17 cellular contexts compared by ENCODE assay signal in genomic region chr12:3961573-3961972, GRCh38.
DNase-seq lines count a peak whose midpoint lies in the region; ATAC-seq and TF ChIP-seq lines count a peak whose summit lies in the region.
"Had no signal": no experiment of that assay in that cellular context is flagged by ENCODE, and none has a peak within 500 bp of the region (broad histone marks: within the 10 kb centered on the region; RNA-seq: fewer than 3 reads in every experiment).

No MANE protein-coding gene starts in this region.

- H3K4me1 Mint-ChIP-seq in activated T-helper 17 cell treated with anti-CD3 and anti-CD28 coated beads, Interleukin-2, amount 50 U/mL, for 72 hours: peaks cover 16% of the 10 kb centered on the region
- peaks cover 13 to 52% (median 26%) of the 10 kb centered on the region in 7 donors for H3K4me1 Mint-ChIP-seq in naive thymus-derived CD4-positive, alpha-beta T cell

- no peak overlapping the region for H3K4me3 ChIP-seq in cardiac muscle cell
- no peak overlapping the region for H3K4me3 ChIP-seq in naive thymus-derived CD4-positive, alpha-beta T cell (ENCODE audit: low read length)
- H3K4me3 ChIP-seq: BLaER1, Peyer's patch had no signal

- CTCF ChIA-PET in naive thymus-derived CD4-positive, alpha-beta T cell (lab: Charles Lee): interaction anchor here (1.5 to 6.4 kb wide), 16 partner anchors 13 to 314 kb away, joined by 6 to 286 read pairs (median 24); partner anchors contain the start of gene CCND2

- peak overlapping the region; percentile 53 for H3K27ac Mint-ChIP-seq in activated T-helper 17 cell treated with anti-CD3 and anti-CD28 coated beads, Interleukin-2, amount 50 U/mL, for 72 hours
- peak overlapping the region in 8 of 9 donors; percentile 90 to 100 (median 96) for H3K27ac Mint-ChIP-seq in naive thymus-derived CD4-positive, alpha-beta T cell

- no peaks in the 10 kb centered on the region for H3K9me3 Mint-ChIP-seq in activated T-helper 17 cell treated with anti-CD3 and anti-CD28 coated beads, Interleukin-2, amount 50 U/mL, for 72 hours
- H3K9me3 Mint-ChIP-seq in naive thymus-derived CD4-positive, alpha-beta T cell: peaks cover 0 to 4% (median 0%) of the 10 kb centered on the region in 11 donors

- intact Hi-C loops in left cardiac atrium (cut with DNase I): no loop called here
- intact Hi-C loops in naive thymus-derived CD4-positive, alpha-beta T cell (cut with micrococcal nuclease): no loop called here

- no peaks in the 10 kb centered on the region for H3K9me3 ChIP-seq in cardiac muscle cell (ENCODE audit: low read depth)
- no peaks in the 10 kb centered on the region for H3K9me3 ChIP-seq in naive thymus-derived CD4-positive, alpha-beta T cell (ENCODE audit: control insufficient read depth in 2 of 3, low read length in 3 of 3)
- H3K9me3 ChIP-seq: BLaER1, Peyer's patch had no signal

- H3K4me3 Mint-ChIP-seq in activated T-helper 17 cell treated with anti-CD3 and anti-CD28 coated beads, Interleukin-2, amount 50 U/mL, for 72 hours: no peak overlapping the region
- H3K4me3 Mint-ChIP-seq in naive thymus-derived CD4-positive, alpha-beta T cell: peak overlapping the region in 6 of 10 donors; percentile 56 to 79 (median 62)

- H3K27ac ChIP-seq in cardiac muscle cell: peak overlapping the region; percentile 66
- peak overlapping the region; percentile 74 for H3K27ac ChIP-seq in naive thymus-derived CD4-positive, alpha-beta T cell (ENCODE audit: low read depth, low read length)
- H3K27ac ChIP-seq: BLaER1, Peyer's patch had no signal

- ATAC-seq in left cardiac atrium (no peak), GM19463 (IDR thresholded peaks at IDR 0.05; ENCODE audit: unreplicated experiment) (no peak)
- ATAC-seq in activated T-helper 17 cell treated with anti-CD3 and anti-CD28 coated beads, Interleukin-2, amount 50 U/mL, for 72 hours (replicated peaks): no peak
- ATAC-seq in naive thymus-derived CD4-positive, alpha-beta T cell: no peak

- DNase-seq in cardiac muscle cell (ENCODE audit: low read depth in 1 of 2, low spot score in 1 of 2): no peak
- DNase-seq in left cardiac atrium: no peak
- DNase-seq in naive thymus-derived CD4-positive, alpha-beta T cell: no peak
- no peak for DNase-seq in NCI-H524 (lab: John Stamatoyannopoulos, UW)
- no peak for DNase-seq in T-helper 1 cell
- DNase-seq: COR-L47, KBM-7, NCI-H1092, NCI-H1694, NCI-H2107, NCI-H226, NCI-H748 treated with DMSO at 0.1 percent for 48 hours, Peyer's patch, Right ventricle myocardium superior had no signal

- H3K27me3 Mint-ChIP-seq in activated T-helper 17 cell treated with anti-CD3 and anti-CD28 coated beads, Interleukin-2, amount 50 U/mL, for 72 hours: no peaks in the 10 kb centered on the region
- no peaks in the 10 kb centered on the region for H3K27me3 Mint-ChIP-seq in naive thymus-derived CD4-positive, alpha-beta T cell

- peaks cover 27% of the 10 kb centered on the region for H3K4me1 ChIP-seq in cardiac muscle cell (ENCODE audit: low read depth)
- peaks cover 0 to 20% of the 10 kb centered on the region in 2 donors for H3K4me1 ChIP-seq in naive thymus-derived CD4-positive, alpha-beta T cell (ENCODE audit: control insufficient read depth in 2 of 2, insufficient read depth in 2 of 2, low read length in 2 of 2)
- H3K4me1 ChIP-seq: Peyer's patch had no signal

- TF ChIP-seq CTCF in cardiac muscle cell (IDR thresholded peaks at IDR 0.05; ENCODE audit: low read depth, low read length): no peak

- H3K36me3 ChIP-seq in cardiac muscle cell: no peaks in the 10 kb centered on the region
- no peaks in the 10 kb centered on the region for H3K36me3 ChIP-seq in naive thymus-derived CD4-positive, alpha-beta T cell (ENCODE audit: control insufficient read depth in 2 of 3, insufficient read depth in 3 of 3, low read length in 3 of 3)
- H3K36me3 ChIP-seq: BLaER1, Peyer's patch had no signal

- no peaks in the 10 kb centered on the region for H3K36me3 Mint-ChIP-seq in activated T-helper 17 cell treated with anti-CD3 and anti-CD28 coated beads, Interleukin-2, amount 50 U/mL, for 72 hours (ENCODE audit: low read depth)
- H3K36me3 Mint-ChIP-seq in naive thymus-derived CD4-positive, alpha-beta T cell: peaks cover 0 to 6% (median 0%) of the 10 kb centered on the region in 5 donors

- H3K27me3 ChIP-seq in cardiac muscle cell: no peaks in the 10 kb centered on the region
- no peaks in the 10 kb centered on the region for H3K27me3 ChIP-seq in naive thymus-derived CD4-positive, alpha-beta T cell (ENCODE audit: control insufficient read depth in 2 of 2, insufficient read depth in 2 of 2, low read length in 2 of 2)
- H3K27me3 ChIP-seq: BLaER1, Peyer's patch had no signal

- POLR2A ChIA-PET in naive thymus-derived CD4-positive, alpha-beta T cell (lab: Charles Lee): interaction anchor here (0.7 to 5.4 kb wide), 15 partner anchors 12 to 312 kb away, joined by 3 to 85 read pairs (median 15); partner anchors contain the start of gene CCND2
